ENCODE assay signal across 23 cellular contexts in genomic region chr2:60489269-60489668, GRCh38.
"Had no signal": no experiment of that assay in that cellular context is flagged by ENCODE, and none has a peak within 500 bp of the region (broad histone marks: within the 10 kb centered on the region; RNA-seq: fewer than 3 reads in every experiment).

No MANE protein-coding gene starts in this region.

- H3K27me3 ChIP-seq: testis, vagina had no signal

- H3K36me3 Mint-ChIP-seq: activated naive CD4-positive, alpha-beta T cell treated with anti-CD3 and anti-CD28 coated beads, Interleukin-2, amount 50 U/mL, for 24 hours; stimulated activated effector memory CD8-positive, alpha-beta T cell treated with anti-CD3 and anti-CD28 coated beads, Interleukin-12 subunit alpha, Interleukin-12 subunit beta, amount 100 ng/mL, for 72 hours had no signal

- H3K27ac ChIP-seq: testis, vagina, WERI-Rb-1 had no signal

- DNase-seq: activated CD4-positive, alpha-beta T cell treated with anti-CD3 and anti-CD28 coated beads for 1 hour; activated CD4-positive, alpha-beta T cell treated with anti-CD3 and anti-CD28 coated beads, Interleukin-2, amount 50 U/mL, for 1 hour; activated CD8-positive, alpha-beta T cell treated with anti-CD3 and anti-CD28 coated beads, Interleukin-2, amount 10 ng/mL, durations not matched to agents 7 days and 5 days; activated gamma-delta T cell treated with Interleukin-2 at 50 U/mL for 16 hours; activated T-cell treated with anti-CD3 and anti-CD28 coated beads, Interleukin-2, amount 50 U/mL, for 1 hour; anterior cingulate cortex; caudate nucleus; effector memory CD4-positive, alpha-beta T cell; foreskin melanocyte; hippocampal formation; mesenchymal stem cell; mucosa of descending colon; occipital lobe; small intestine; stimulated activated CD4-positive, alpha-beta T cell treated with anti-CD3 and anti-CD28 coated beads, Interleukin-2, amount 100 ng/mL, for 24 hours; testis; trophoblast cell; WERI-Rb-1 had no signal

- H3K4me3 ChIP-seq: mucosa of descending colon, testis, vagina had no signal

- H3K4me1 ChIP-seq: testis, vagina had no signal

- H3K9me3 ChIP-seq: mucosa of descending colon, testis, vagina had no signal

- H3K4me3 Mint-ChIP-seq: activated CD8-positive, alpha-beta T cell treated with anti-CD3 and anti-CD28 coated beads, Interleukin-2, amount 10 ng/mL, durations not matched to agents 7 days and 5 days; activated naive CD4-positive, alpha-beta T cell treated with anti-CD3 and anti-CD28 coated beads, Interleukin-2, amount 50 U/mL, for 24 hours; brain; stimulated activated effector memory CD8-positive, alpha-beta T cell treated with anti-CD3 and anti-CD28 coated beads, Interleukin-12 subunit alpha, Interleukin-12 subunit beta, amount 100 ng/mL, for 72 hours had no signal

- H3K4me1 Mint-ChIP-seq: activated naive CD4-positive, alpha-beta T cell treated with anti-CD3 and anti-CD28 coated beads, Interleukin-2, amount 50 U/mL, for 24 hours; stimulated activated effector memory CD8-positive, alpha-beta T cell treated with anti-CD3 and anti-CD28 coated beads, Interleukin-12 subunit alpha, Interleukin-12 subunit beta, amount 100 ng/mL, for 72 hours had no signal

- H3K27ac Mint-ChIP-seq: activated CD8-positive, alpha-beta T cell treated with anti-CD3 and anti-CD28 coated beads, Interleukin-2, amount 10 ng/mL, durations not matched to agents 7 days and 5 days; activated naive CD4-positive, alpha-beta T cell treated with anti-CD3 and anti-CD28 coated beads, Interleukin-2, amount 50 U/mL, for 24 hours; stimulated activated effector memory CD8-positive, alpha-beta T cell treated with anti-CD3 and anti-CD28 coated beads, Interleukin-12 subunit alpha, Interleukin-12 subunit beta, amount 100 ng/mL, for 72 hours had no signal

- ATAC-seq: activated CD8-positive, alpha-beta T cell treated with anti-CD3 and anti-CD28 coated beads, Interleukin-2, amount 10 ng/mL, durations not matched to agents 7 days and 5 days; mucosa of descending colon; sciatic nerve; stimulated activated effector memory CD8-positive, alpha-beta T cell treated with anti-CD3 and anti-CD28 coated beads, Interleukin-12 subunit alpha, Interleukin-12 subunit beta, amount 100 ng/mL, for 72 hours had no signal

- H3K27me3 Mint-ChIP-seq: brain had no signal

- H3K36me3 ChIP-seq: vagina, WERI-Rb-1 had no signal

- H3K9me3 Mint-ChIP-seq: activated naive CD4-positive, alpha-beta T cell treated with anti-CD3 and anti-CD28 coated beads, Interleukin-2, amount 50 U/mL, for 24 hours; brain; stimulated activated effector memory CD8-positive, alpha-beta T cell treated with anti-CD3 and anti-CD28 coated beads, Interleukin-12 subunit alpha, Interleukin-12 subunit beta, amount 100 ng/mL, for 72 hours had no signal
